In the genomic region with DNA sequence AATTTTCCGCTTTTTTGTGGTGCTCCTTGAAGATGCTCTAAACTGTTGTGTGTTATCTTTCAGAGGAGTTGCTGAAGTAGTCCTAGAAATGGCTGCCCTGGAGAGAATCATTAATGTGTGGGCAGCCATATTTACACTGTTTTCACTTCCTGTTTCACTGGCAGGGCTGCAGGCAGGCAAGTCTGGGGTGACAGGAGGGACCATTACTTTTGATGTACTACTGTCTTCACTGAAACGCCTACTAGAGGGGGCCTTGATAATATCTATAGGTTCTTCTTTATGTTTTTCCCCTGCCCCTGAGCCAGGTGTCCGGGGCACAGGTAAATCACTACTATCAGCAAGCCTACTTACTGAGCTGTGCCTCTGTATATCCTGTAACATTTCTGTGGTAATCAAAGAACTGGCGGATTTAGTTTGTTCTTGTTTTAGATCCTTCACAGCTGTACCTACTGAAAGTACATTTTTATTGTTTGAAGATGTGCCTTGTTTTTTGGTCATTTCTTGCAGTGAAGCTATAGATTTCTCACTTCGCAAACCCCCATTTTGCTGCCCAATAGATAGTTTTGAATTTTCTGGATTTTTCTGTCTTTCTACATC, we compare ENCODE assay signal across 9 cellular contexts.
DNase-seq lines count a peak whose midpoint lies in the region; ATAC-seq and TF ChIP-seq lines count a peak whose summit lies in the region.
"Had no signal": no experiment of that assay in that cellular context is flagged by ENCODE, and none has a peak within 500 bp of the region (broad histone marks: within the 10 kb centered on the region; RNA-seq: fewer than 3 reads in every experiment).

No MANE protein-coding gene starts in this region.

- H3K4me3 Mint-ChIP-seq in T-helper 1 cell treated with Interleukin-12 subunit alpha and Interleukin-12 subunit beta and Interleukin-4 antibody, amounts not matched to agents 30 μg/mL and 1 μg/mL, for 36 hours: no peak overlapping the region

- no peaks in the 10 kb centered on the region for H3K9me3 Mint-ChIP-seq in T-helper 1 cell treated with Interleukin-12 subunit alpha and Interleukin-12 subunit beta and Interleukin-4 antibody, amounts not matched to agents 30 μg/mL and 1 μg/mL, for 36 hours

- peaks cover 7% of the 10 kb centered on the region for H3K4me1 Mint-ChIP-seq in T-helper 1 cell treated with Interleukin-12 subunit alpha and Interleukin-12 subunit beta and Interleukin-4 antibody, amounts not matched to agents 30 μg/mL and 1 μg/mL, for 36 hours (ENCODE audit: low read depth)

- H4K20me1 ChIP-seq in DND-41 (ENCODE audit: insufficient read depth, low read length): no peaks in the 10 kb centered on the region

- peaks cover 93% of the 10 kb centered on the region for H3K36me3 ChIP-seq in DND-41 (ENCODE audit: insufficient read depth, low read length)

- H2AFZ ChIP-seq in DND-41 (ENCODE audit: low read depth, low read length): no peak overlapping the region

- no peaks in the 10 kb centered on the region for H3K4me1 ChIP-seq in DND-41 (ENCODE audit: insufficient read depth, low read length)

- H3K36me3 Mint-ChIP-seq in T-helper 1 cell treated with Interleukin-12 subunit alpha and Interleukin-12 subunit beta and Interleukin-4 antibody, amounts not matched to agents 30 μg/mL and 1 μg/mL, for 36 hours (ENCODE audit: low read depth): peaks cover 24% of the 10 kb centered on the region

- DNase-seq in DND-41 (no peak), NCI-H69 (lab: John Stamatoyannopoulos, UW) (no peak), coronary artery (ENCODE audit: low spot score) (no peak), NCI-H128 (lab: John Stamatoyannopoulos, UW; ENCODE audit: unreplicated experiment) (no peak)
- DNase-seq in stimulated activated naive CD4-positive, alpha-beta T cell (lab: John Stamatoyannopoulos, UW): no peak
- DNase-seq: NCI-H446 had no signal

- H3K27me3 ChIP-seq in DND-41 (ENCODE audit: insufficient read depth, low read length, poor library complexity): no peaks in the 10 kb centered on the region

- H3K9ac ChIP-seq in DND-41 (ENCODE audit: low read depth, low read length): no peak overlapping the region

- TF ChIP-seq CTCF in DND-41 (IDR thresholded peaks at IDR 0.05; ENCODE audit: borderline replicate concordance, extremely low read depth, low read length, poor library complexity, severe bottlenecking) (no peak), coronary artery (IDR thresholded peaks at IDR 0.05) (no peak)

- H3K4me3 ChIP-seq in DND-41 (ENCODE audit: low read depth in 1 of 2, low read length in 2 of 2): no peak overlapping the region
- no peak overlapping the region for H3K4me3 ChIP-seq in coronary artery

- H3K27ac ChIP-seq in DND-41 (ENCODE audit: low read length) (no peak overlapping the region), coronary artery (no peak overlapping the region)

- H3K4me2 ChIP-seq in DND-41 (ENCODE audit: insufficient read depth, low read length): no peak overlapping the region

- H3K9me3 ChIP-seq in DND-41 (ENCODE audit: insufficient read depth, low read length, severe bottlenecking): no peaks in the 10 kb centered on the region

- H3K27me3 Mint-ChIP-seq in T-helper 1 cell treated with Interleukin-12 subunit alpha and Interleukin-12 subunit beta and Interleukin-4 antibody, amounts not matched to agents 30 μg/mL and 1 μg/mL, for 36 hours (ENCODE audit: low read depth): no peaks in the 10 kb centered on the region

- H3K27ac Mint-ChIP-seq in T-helper 1 cell treated with Interleukin-12 subunit alpha and Interleukin-12 subunit beta and Interleukin-4 antibody, amounts not matched to agents 30 μg/mL and 1 μg/mL, for 36 hours: peak overlapping the region; percentile 45

- no peaks in the 10 kb centered on the region for H3K79me2 ChIP-seq in DND-41 (ENCODE audit: insufficient read depth, low read length)

- ATAC-seq in DND-41 (ENCODE audit: insufficient read depth, low read depth) (peak; percentile 62; the same call in 2 of the 3 replicates), GM19395 (IDR thresholded peaks at IDR 0.05; ENCODE audit: unreplicated experiment) (peak; percentile 99), HG03095 (IDR thresholded peaks at IDR 0.05; ENCODE audit: unreplicated experiment) (peak; percentile 97)
